In the genomic region with DNA sequence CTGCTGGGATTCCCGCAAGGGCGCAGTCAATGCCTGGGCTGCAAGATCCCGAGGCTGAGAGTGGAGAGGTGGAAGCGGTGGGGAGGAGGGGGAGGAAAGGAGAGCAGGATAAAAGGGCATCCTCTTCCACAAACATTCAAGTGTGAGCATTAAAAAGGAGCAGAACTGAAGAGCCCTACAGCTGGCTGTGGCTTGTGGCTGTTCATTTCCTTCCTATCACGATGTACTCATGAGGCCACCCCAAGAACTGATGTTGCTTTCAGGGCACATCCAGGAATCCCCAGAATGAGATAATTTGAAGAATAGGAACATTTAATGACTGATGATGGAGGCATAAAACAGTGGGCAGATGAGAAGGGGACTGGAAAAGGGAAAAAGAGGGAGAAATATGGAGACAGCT, we compare ENCODE assay signal across 24 cellular contexts.
DNase-seq lines count a peak whose midpoint lies in the region; ATAC-seq and TF ChIP-seq lines count a peak whose summit lies in the region.
"Had no signal": no experiment of that assay in that cellular context is flagged by ENCODE, and none has a peak within 500 bp of the region (broad histone marks: within the 10 kb centered on the region; RNA-seq: fewer than 3 reads in every experiment).

No MANE protein-coding gene starts in this region.

- no peak for ATAC-seq in GM21723 (IDR thresholded peaks at IDR 0.05; ENCODE audit: unreplicated experiment)
- ATAC-seq: HCT116, HepG2 had no signal

- 8% methylated on average over 5 of the region's 5 CpGs for WGBS in SK-N-SH (ENCODE audit: low lambda C conversion rate)

- H3F3A ChIP-seq in SK-N-SH (replicated peaks; ENCODE audit: insufficient read depth) = no peaks in the 10 kb centered on the region

- H3K36me3 ChIP-seq in BLaER1 (no peaks in the 10 kb centered on the region), SK-N-SH (replicated peaks in 1 of 2; ENCODE audit: control insufficient read depth in 1 of 2, insufficient read depth in 2 of 2, low read length in 1 of 2) (no peaks in the 10 kb centered on the region)
- H3K36me3 ChIP-seq: BE2C had no signal

- H3K9ac ChIP-seq in BLaER1 (peak overlapping the region; percentile 70), SK-N-SH (no peak overlapping the region)
- H3K9ac ChIP-seq: KMS-11 had no signal

- H3K4me1 Mint-ChIP-seq in endothelial cell (ENCODE audit: unreplicated experiment) = peaks cover 34% of the 10 kb centered on the region

- no peak overlapping the region for H2AFZ ChIP-seq in SK-N-SH (ENCODE audit: low read depth)
- H2AFZ ChIP-seq: PC-9 had no signal

- H3K4me3 Mint-ChIP-seq in endothelial cell (ENCODE audit: unreplicated experiment) = peak overlapping the region; percentile 27
- H3K4me3 Mint-ChIP-seq: CD4-positive, alpha-beta T cell had no signal

- no peaks in the 10 kb centered on the region for H3K79me2 ChIP-seq in SK-N-SH (ENCODE audit: insufficient read depth)

- H3K27ac Mint-ChIP-seq in endothelial cell (ENCODE audit: unreplicated experiment) = no peak overlapping the region
- H3K27ac Mint-ChIP-seq: CD4-positive, alpha-beta T cell had no signal

- no peaks in the 10 kb centered on the region for H3K27me3 ChIP-seq in BLaER1
- no peaks in the 10 kb centered on the region for H3K27me3 ChIP-seq in SK-N-SH (ENCODE audit: insufficient read depth)
- H3K27me3 ChIP-seq: BE2C had no signal

- H3K9me2 ChIP-seq in SK-N-SH = no peaks in the 10 kb centered on the region

- peaks cover 1% of the 10 kb centered on the region for H3K27me3 Mint-ChIP-seq in endothelial cell (ENCODE audit: unreplicated experiment)

- no peaks in the 10 kb centered on the region for H3K36me3 Mint-ChIP-seq in endothelial cell (ENCODE audit: low read depth, unreplicated experiment)

- H3K4me3 ChIP-seq in BLaER1 (peak overlapping the region; percentile 54), SK-N-SH (ENCODE audit: low read depth in 2 of 2, low read length in 1 of 2) (no peak overlapping the region)
- no peak overlapping the region for H3K4me3 ChIP-seq in Jurkat, Clone E6-1 (ENCODE audit: low read length)
- H3K4me3 ChIP-seq: PC-9 had no signal

- H4K20me1 ChIP-seq in BLaER1 = no peaks in the 10 kb centered on the region
- no peaks in the 10 kb centered on the region for H4K20me1 ChIP-seq in SK-N-SH (ENCODE audit: insufficient read depth)

- H3K4me2 ChIP-seq in BLaER1 (peak overlapping the region; percentile 95), SK-N-SH (no peak overlapping the region)
- H3K4me2 ChIP-seq: KMS-11, PC-9 had no signal

- TF ChIP-seq RAD21 in SK-N-SH (IDR thresholded peaks at IDR 0.05; ENCODE audit: low read length) = no peak

- TF ChIP-seq EP300 in SK-N-SH (IDR thresholded peaks at IDR 0.05; ENCODE audit: borderline replicate concordance in 1 of 2, low read depth in 1 of 2, low read length in 1 of 2) = no peak

- H3K27ac ChIP-seq in BLaER1 = peak overlapping the region; percentile 93
- no peak overlapping the region for H3K27ac ChIP-seq in SK-N-SH (ENCODE audit: low read depth in 2 of 2, low read length in 1 of 2)
- H3K27ac ChIP-seq: HL-60, KMS-11, PC-9 had no signal

- DNase-seq in Jurkat, Clone E6-1 (ENCODE audit: low read depth, low spot score) = peak; percentile 55
- DNase-seq in NCI-H510A treated with DMSO at 0.1 percent for 48 hours (lab: John Stamatoyannopoulos, UW) = peak; percentile 84
- DNase-seq in endothelial cell (ENCODE audit: low spot score) = no peak
- DNase-seq in SK-N-SH = no peak
- no peak for DNase-seq in Ammon's horn (ENCODE audit: low spot score)
- DNase-seq: BE2C; CD4-positive, alpha-beta T cell; COR-L47; DMS79; GOT3; NCI-H1417 treated with DMSO at 0.1 percent for 48 hours; NCI-H187; NCI-H345; NCI-H526; PC-9; RPMI8226; SHP77; T-helper 2 cell had no signal

- H3K4me1 ChIP-seq in BLaER1 = peaks cover 66% of the 10 kb centered on the region
- H3K4me1 ChIP-seq in SK-N-SH (ENCODE audit: control insufficient read depth in 1 of 2, insufficient read depth in 2 of 2, low read depth in 1 of 2, low read length in 1 of 2) = peaks cover 0 to 4% of the 10 kb centered on the region in 2 experiments; a peak in 1 of 4 replicates
- H3K4me1 ChIP-seq: BE2C had no signal

- TF ChIP-seq CTCF in endothelial cell (IDR thresholded peaks at IDR 0.05; ENCODE audit: unreplicated experiment) (no peak), SK-N-SH (IDR thresholded peaks at IDR 0.05) (no peak)

- peaks cover 10% of the 10 kb centered on the region for H3K9me3 Mint-ChIP-seq in endothelial cell (ENCODE audit: unreplicated experiment)

- H3K9me3 ChIP-seq in BLaER1 (peaks cover 26% of the 10 kb centered on the region), SK-N-SH (peaks cover 11% of the 10 kb centered on the region; the same call in 1 of the 2 replicates)
- H3K9me3 ChIP-seq: BE2C had no signal

- CTCF ChIA-PET in SK-N-SH (lab: Yijun Ruan, JAX) = no interaction called here

- POLR2A ChIA-PET in SK-N-SH (lab: Yijun Ruan, JAX) = no interaction called here

TF ChIP-seq in SK-N-SH, 30 proteins besides CTCF, POLR2A, EP300 and RAD21:
- TF ChIP-seq, protein P1, sequence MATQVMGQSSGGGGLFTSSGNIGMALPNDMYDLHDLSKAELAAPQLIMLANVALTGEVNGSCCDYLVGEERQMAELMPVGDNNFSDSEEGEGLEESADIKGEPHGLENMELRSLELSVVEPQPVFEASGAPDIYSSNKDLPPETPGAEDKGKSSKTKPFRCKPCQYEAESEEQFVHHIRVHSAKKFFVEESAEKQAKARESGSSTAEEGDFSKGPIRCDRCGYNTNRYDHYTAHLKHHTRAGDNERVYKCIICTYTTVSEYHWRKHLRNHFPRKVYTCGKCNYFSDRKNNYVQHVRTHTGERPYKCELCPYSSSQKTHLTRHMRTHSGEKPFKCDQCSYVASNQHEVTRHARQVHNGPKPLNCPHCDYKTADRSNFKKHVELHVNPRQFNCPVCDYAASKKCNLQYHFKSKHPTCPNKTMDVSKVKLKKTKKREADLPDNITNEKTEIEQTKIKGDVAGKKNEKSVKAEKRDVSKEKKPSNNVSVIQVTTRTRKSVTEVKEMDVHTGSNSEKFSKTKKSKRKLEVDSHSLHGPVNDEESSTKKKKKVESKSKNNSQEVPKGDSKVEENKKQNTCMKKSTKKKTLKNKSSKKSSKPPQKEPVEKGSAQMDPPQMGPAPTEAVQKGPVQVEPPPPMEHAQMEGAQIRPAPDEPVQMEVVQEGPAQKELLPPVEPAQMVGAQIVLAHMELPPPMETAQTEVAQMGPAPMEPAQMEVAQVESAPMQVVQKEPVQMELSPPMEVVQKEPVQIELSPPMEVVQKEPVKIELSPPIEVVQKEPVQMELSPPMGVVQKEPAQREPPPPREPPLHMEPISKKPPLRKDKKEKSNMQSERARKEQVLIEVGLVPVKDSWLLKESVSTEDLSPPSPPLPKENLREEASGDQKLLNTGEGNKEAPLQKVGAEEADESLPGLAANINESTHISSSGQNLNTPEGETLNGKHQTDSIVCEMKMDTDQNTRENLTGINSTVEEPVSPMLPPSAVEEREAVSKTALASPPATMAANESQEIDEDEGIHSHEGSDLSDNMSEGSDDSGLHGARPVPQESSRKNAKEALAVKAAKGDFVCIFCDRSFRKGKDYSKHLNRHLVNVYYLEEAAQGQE (IDR thresholded peaks at IDR 0.05; ENCODE audit: low read depth, low read length) = no peak
- TF ChIP-seq, protein P2, sequence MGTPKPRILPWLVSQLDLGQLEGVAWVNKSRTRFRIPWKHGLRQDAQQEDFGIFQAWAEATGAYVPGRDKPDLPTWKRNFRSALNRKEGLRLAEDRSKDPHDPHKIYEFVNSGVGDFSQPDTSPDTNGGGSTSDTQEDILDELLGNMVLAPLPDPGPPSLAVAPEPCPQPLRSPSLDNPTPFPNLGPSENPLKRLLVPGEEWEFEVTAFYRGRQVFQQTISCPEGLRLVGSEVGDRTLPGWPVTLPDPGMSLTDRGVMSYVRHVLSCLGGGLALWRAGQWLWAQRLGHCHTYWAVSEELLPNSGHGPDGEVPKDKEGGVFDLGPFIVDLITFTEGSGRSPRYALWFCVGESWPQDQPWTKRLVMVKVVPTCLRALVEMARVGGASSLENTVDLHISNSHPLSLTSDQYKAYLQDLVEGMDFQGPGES (IDR thresholded peaks at IDR 0.05; ENCODE audit: low read depth, low read length) = no peak
- TF ChIP-seq RFX5 (IDR thresholded peaks at IDR 0.05; ENCODE audit: low read length) (no peak), POLR2AphosphoS5 (IDR thresholded peaks at IDR 0.05; ENCODE audit: low read depth, low read length) (no peak), YY1 (IDR thresholded peaks at IDR 0.05; ENCODE audit: low read depth) (no peak), GATA2 (CRISPR knock-in tag; IDR thresholded peaks at IDR 0.05) (no peak), FOXM1 (IDR thresholded peaks at IDR 0.05; ENCODE audit: low read depth) (no peak), GABPA (IDR thresholded peaks at IDR 0.05; ENCODE audit: low read depth) (no peak), SIN3A (IDR thresholded peaks at IDR 0.05; ENCODE audit: borderline replicate concordance, low read depth, low read length) (no peak), SMC3 (IDR thresholded peaks at IDR 0.05; ENCODE audit: low read depth, low read length) (no peak), FOXJ3 (CRISPR knock-in tag; IDR thresholded peaks at IDR 0.05) (no peak)
- TF ChIP-seq, protein P3, sequence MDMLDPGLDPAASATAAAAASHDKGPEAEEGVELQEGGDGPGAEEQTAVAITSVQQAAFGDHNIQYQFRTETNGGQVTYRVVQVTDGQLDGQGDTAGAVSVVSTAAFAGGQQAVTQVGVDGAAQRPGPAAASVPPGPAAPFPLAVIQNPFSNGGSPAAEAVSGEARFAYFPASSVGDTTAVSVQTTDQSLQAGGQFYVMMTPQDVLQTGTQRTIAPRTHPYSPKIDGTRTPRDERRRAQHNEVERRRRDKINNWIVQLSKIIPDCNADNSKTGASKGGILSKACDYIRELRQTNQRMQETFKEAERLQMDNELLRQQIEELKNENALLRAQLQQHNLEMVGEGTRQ (IDR thresholded peaks at IDR 0.05; ENCODE audit: borderline replicate concordance, low read depth, low read length) = no peak

Comparison
In these comparisons a context has a peak if more than half of its experiments do, and no peak if none do; other contexts are left out.
1. DNase-seq: peak in Jurkat, Clone E6-1 (single experiment) and NCI-H510A treated with DMSO at 0.1 percent for 48 hours (single experiment); none in endothelial cell (single experiment), SK-N-SH (single experiment) and Ammon's horn (single experiment).